Comparison of ENCODE assay signal across 7 cellular contexts in the genomic region with DNA sequence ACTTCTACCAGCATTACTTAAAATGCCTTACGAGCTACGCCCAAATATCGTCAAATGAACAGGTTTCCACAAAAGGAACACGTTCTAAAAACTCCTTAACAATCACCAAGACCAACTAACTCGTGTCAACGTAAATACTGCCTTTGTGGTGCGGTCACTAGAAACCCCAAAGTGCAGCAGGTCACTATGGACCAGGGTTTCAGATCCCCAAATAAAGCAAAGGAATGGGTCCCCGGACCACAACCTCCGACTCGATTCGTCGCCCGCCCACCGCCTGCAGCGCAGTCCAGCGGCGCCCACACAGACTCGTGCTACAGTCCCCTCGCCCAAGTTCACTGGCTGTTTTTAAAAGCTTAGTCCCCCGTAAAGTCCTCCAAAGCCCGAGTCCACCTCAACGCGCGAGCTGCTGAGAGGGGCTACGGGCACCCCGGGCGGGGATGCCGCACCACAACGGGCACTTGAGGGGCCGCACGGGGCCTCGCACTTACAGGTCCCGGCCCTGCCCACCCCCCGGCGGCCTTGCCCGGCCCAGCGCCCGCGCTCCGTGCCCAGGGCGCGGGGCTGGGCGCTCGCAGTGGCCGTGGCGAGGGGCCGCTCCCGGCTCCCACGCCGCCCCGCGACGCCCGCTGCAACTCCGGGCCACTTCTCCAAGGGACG. TPM values are rescaled to one million over a fixed set of nuclear protein-coding genes. Genes with fewer than 3 reads are reported as not detected.
DNase-seq lines count a peak whose midpoint lies in the region; ATAC-seq and TF ChIP-seq lines count a peak whose summit lies in the region.

No MANE protein-coding gene starts in this region.

- H3K79me2 ChIP-seq in GM23338 (replicated peaks; ENCODE audit: insufficient read depth) (peaks cover 33% of the 10 kb centered on the region), fibroblast of lung (ENCODE audit: control insufficient read depth, insufficient read depth, low read length) (peaks cover 54% of the 10 kb centered on the region)

- peak overlapping the region; percentile 81 for H2AFZ ChIP-seq in GM23338
- peak overlapping the region; percentile 27 for H2AFZ ChIP-seq in fibroblast of lung (ENCODE audit: low read length)

- H3K27me3 ChIP-seq in GM23338 (ENCODE audit: insufficient read depth), result peaks cover 39% of the 10 kb centered on the region
- no peaks in the 10 kb centered on the region for H3K27me3 ChIP-seq in fibroblast of lung (ENCODE audit: control insufficient read depth, insufficient read depth, low read length)

- H3K9me3 ChIP-seq in fibroblast of lung (ENCODE audit: control insufficient read depth, insufficient read depth, low read depth, low read length), result no peaks in the 10 kb centered on the region

- peaks cover 46% of the 10 kb centered on the region for H3K4me1 Mint-ChIP-seq in GM23338
- peaks cover 40% of the 10 kb centered on the region for H3K4me1 Mint-ChIP-seq in nephron progenitor cell

- no peak overlapping the region for H3K27ac Mint-ChIP-seq in GM23338
- H3K27ac Mint-ChIP-seq in nephron progenitor cell, result no peak overlapping the region

- peaks cover 31% of the 10 kb centered on the region for H3K4me1 ChIP-seq in GM23338 (ENCODE audit: insufficient read depth)
- H3K4me1 ChIP-seq in fibroblast of lung (ENCODE audit: control insufficient read depth, extremely low read depth, insufficient read depth, low read length), result no peaks in the 10 kb centered on the region

- H3K36me3 ChIP-seq in GM23338 (ENCODE audit: insufficient read depth) (no peaks in the 10 kb centered on the region), fibroblast of lung (ENCODE audit: control insufficient read depth, insufficient read depth, low read length) (no peaks in the 10 kb centered on the region)

- no peak overlapping the region for H3K27ac ChIP-seq in GM23338 (ENCODE audit: low read depth)
- peak overlapping the region; percentile 86 for H3K27ac ChIP-seq in fibroblast of lung (ENCODE audit: insufficient read depth, low read length)

- no peaks in the 10 kb centered on the region for H4K20me1 ChIP-seq in GM23338 (replicated peaks; ENCODE audit: insufficient read depth)
- no peaks in the 10 kb centered on the region for H4K20me1 ChIP-seq in fibroblast of lung (ENCODE audit: control insufficient read depth, extremely low read depth, insufficient read depth, low read length)

- H3K9me3 Mint-ChIP-seq in GM23338, result peaks cover 4% of the 10 kb centered on the region; the same call in 1 of the 3 replicates
- no peaks in the 10 kb centered on the region for H3K9me3 Mint-ChIP-seq in nephron progenitor cell

- TF ChIP-seq CTCF in GM23338 (conservative IDR thresholded peaks at IDR 0.05; ENCODE audit: low read depth in 2 of 2), result no peak
- TF ChIP-seq CTCF in fibroblast of lung (conservative IDR thresholded peaks at IDR 0.05 in 1 of 2, IDR thresholded peaks at IDR 0.05 in 1 of 2; ENCODE audit: low read depth in 1 of 2, low read length in 2 of 2), result no peak
- no peak for TF ChIP-seq CTCF in nephron progenitor cell (IDR thresholded peaks at IDR 0.05)

- H3K9me2 ChIP-seq in GM23338 (ENCODE audit: insufficient read depth), result no peaks in the 10 kb centered on the region

- peak overlapping the region; percentile 89 for H3K4me3 Mint-ChIP-seq in GM23338
- H3K4me3 Mint-ChIP-seq in nephron progenitor cell, result peak overlapping the region; percentile 97

- DNase-seq in GM23338 (ENCODE audit: low spot score) (peak; percentile 61), RKO (ENCODE audit: low spot score) (peak; percentile 47), fibroblast of lung (ENCODE audit: low read depth in 2 of 2) (peak; percentile 52 to 55), nephron progenitor cell (peak; percentile 59), cerebellar nuclear complex (lab: John Stamatoyannopoulos, UW) (no peak)
- no peak for DNase-seq in stimulated activated CD4-positive, alpha-beta T cell treated with anti-CD3 and anti-CD28 coated beads, Interleukin-2, amount 100 ng/mL, for 24 hours

- peak overlapping the region; percentile 81 for H3K4me3 ChIP-seq in GM23338
- H3K4me3 ChIP-seq in fibroblast of lung (replicated peaks in 1 of 4; ENCODE audit: control extremely low read depth in 1 of 4, insufficient read depth in 1 of 4, low read depth in 3 of 4, low read length in 4 of 4), result peak overlapping the region; percentile 85 to 98 (median 90)

- peaks cover 37% of the 10 kb centered on the region for H3K27me3 Mint-ChIP-seq in GM23338 (ENCODE audit: insufficient read depth, low read depth, poor library complexity)
- H3K27me3 Mint-ChIP-seq in nephron progenitor cell (ENCODE audit: low read depth, poor library complexity), result peaks cover 64% of the 10 kb centered on the region

- peaks cover 10% of the 10 kb centered on the region; the same call in 1 of the 2 replicates for H3F3A ChIP-seq in GM23338 (replicated peaks; ENCODE audit: low read depth)

- peaks cover 2% of the 10 kb centered on the region; the same call in 1 of the 3 replicates for H3K36me3 Mint-ChIP-seq in GM23338 (ENCODE audit: low read depth)
- no peaks in the 10 kb centered on the region for H3K36me3 Mint-ChIP-seq in nephron progenitor cell (ENCODE audit: low read depth)

- H3K9ac ChIP-seq in fibroblast of lung (ENCODE audit: insufficient read depth, low read length), result peak overlapping the region; percentile 77

- H3K4me2 ChIP-seq in GM23338 (peak overlapping the region; percentile 79), fibroblast of lung (ENCODE audit: extremely low read depth, insufficient read depth, low read length) (peak overlapping the region; percentile 96)

- ATAC-seq in GM23338, result peak; percentile 5
- no peak for ATAC-seq in HG02840 (IDR thresholded peaks at IDR 0.05; ENCODE audit: low FRiP score, unreplicated experiment)

TF ChIP-seq in GM23338, 12 proteins besides CTCF, POLR2A, EP300 and RAD21:
- TF ChIP-seq EZH2 (IDR thresholded peaks at IDR 0.05; ENCODE audit: low read depth, unreplicated experiment), result peak; percentile 62
- no peak for TF ChIP-seq STAT1 (IDR thresholded peaks at IDR 0.05; ENCODE audit: unreplicated experiment)
- TF ChIP-seq ZNF331 (CRISPR knock-in tag; IDR thresholded peaks at IDR 0.05; ENCODE audit: low read depth), result no peak

RNA-seq across cellular contexts. Expression of gene NFIB, which starts 1.1 kb away (rescaled TPM):
- 2.6 and 4.7 TPM in 2 replicates for total RNA-seq in GM23338 (2014; rRNA removed; shearing (Covaris generic))
- 2.4 and 3.9 TPM in 2 replicates for polyA plus RNA-seq in GM23338 (2016; fragmentation: Nextera tagmentation; extraction: Ambion mirVana)
- total RNA-seq in fibroblast of lung, result 36.3 and 56.0 TPM in 2 replicates
- polyA plus RNA-seq in fibroblast of lung, result 29.3 and 46.5 TPM in 2 replicates
- 17.0 and 20.4 TPM in 2 replicates for polyA plus RNA-seq in fibroblast of lung (2012)
- polyA minus RNA-seq in fibroblast of lung (ENCODE audit: low replicate concordance), result 69.4 and 157 TPM in 2 replicates

Comparison
In these comparisons a context has a peak if more than half of its experiments do, and no peak if none do; other contexts are left out.
1. DNase-seq: peak in GM23338 (single experiment), RKO (single experiment), fibroblast of lung (2 of 2) and nephron progenitor cell (single experiment); none in cerebellar nuclear complex (0 of 2) and stimulated activated CD4-positive, alpha-beta T cell treated with anti-CD3 and anti-CD28 coated beads, Interleukin-2, amount 100 ng/mL, for 24 hours (0 of 2).